2 cellular contexts compared by ENCODE assay signal in the genomic region with DNA sequence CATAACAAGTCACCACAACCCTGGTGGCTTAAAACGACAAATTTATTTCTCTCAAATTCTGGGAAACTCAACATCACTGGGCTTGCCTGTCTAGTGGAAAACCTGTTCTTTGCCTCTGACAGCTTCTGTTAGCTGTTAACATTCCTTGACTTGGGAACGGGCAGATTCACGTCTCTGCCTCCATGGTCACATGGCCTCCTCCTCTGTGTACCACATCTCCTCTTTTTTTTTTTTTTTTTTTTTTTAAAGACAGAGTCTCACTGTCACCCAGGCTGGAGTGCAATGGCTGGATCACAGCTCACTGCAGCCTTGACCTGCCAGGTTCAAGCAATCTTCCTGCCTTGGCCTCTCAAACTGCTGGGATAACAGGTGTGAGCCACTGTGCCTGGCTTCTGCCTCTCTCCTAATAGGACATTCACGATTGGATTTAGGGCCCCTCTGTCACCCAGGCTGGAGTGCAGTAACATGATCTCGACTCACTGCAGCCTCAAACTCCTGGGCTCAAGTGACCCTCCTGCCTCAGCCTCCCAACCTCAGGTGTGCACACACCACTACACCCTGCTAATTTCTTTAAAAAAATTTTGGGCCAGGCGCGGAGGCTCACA.
TF ChIP-seq lines count a peak whose summit lies in the region.

No MANE protein-coding gene starts in this region.

TF ChIP-seq in HEK293, 187 proteins besides CTCF, POLR2A, EP300 and RAD21:
- TF ChIP-seq ZNF585B (tag by site-specific recombination; IDR thresholded peaks at IDR 0.05) (no peak), ZBTB17 (tag by site-specific recombination; IDR thresholded peaks at IDR 0.05) (peak; percentile 48; the same call in 1 of the 2 replicates), ZNF266 (tag by site-specific recombination; IDR thresholded peaks at IDR 0.05; ENCODE audit: low read depth) (no peak)

TF ChIP-seq in K562, 482 proteins besides CTCF, POLR2A, EP300 and RAD21:
- TF ChIP-seq ZNF384 (IDR thresholded peaks at IDR 0.05; ENCODE audit: low read depth, low read length): peak; percentile 47
- no peak for TF ChIP-seq NFIC (IDR thresholded peaks at IDR 0.05)
- no peak for TF ChIP-seq ZFP1 (CRISPR knock-in tag; IDR thresholded peaks at IDR 0.05)
TF ChIP-seq in K562: peak in this region for 1.
